8 cellular contexts compared by ENCODE assay signal in genomic region chr2:27442282-27442980, GRCh38. TPM values are rescaled to one million over a fixed set of nuclear protein-coding genes. Genes with fewer than 3 reads are reported as not detected.
A peak's percentile ranks its signal among the peaks of the same experiment; 100 is the strongest.
DNase-seq lines count a peak whose midpoint lies in the region; ATAC-seq and TF ChIP-seq lines count a peak whose summit lies in the region.

A gene with protein sequence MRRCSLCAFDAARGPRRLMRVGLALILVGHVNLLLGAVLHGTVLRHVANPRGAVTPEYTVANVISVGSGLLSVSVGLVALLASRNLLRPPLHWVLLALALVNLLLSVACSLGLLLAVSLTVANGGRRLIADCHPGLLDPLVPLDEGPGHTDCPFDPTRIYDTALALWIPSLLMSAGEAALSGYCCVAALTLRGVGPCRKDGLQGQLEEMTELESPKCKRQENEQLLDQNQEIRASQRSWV (plus strand): TSS chr2:27442381. CDS start chr2:27442413, 32 bp downstream.

- no peak within 1 kb of the TSS for H2AFZ ChIP-seq in SU-DHL-6 (ENCODE audit: low read depth, low read length, severe bottlenecking)

- TF ChIP-seq CTCF in SU-DHL-6 (IDR thresholded peaks at IDR 0.05; ENCODE audit: insufficient read depth, low read length, poor library complexity, severe bottlenecking) (peak; percentile 19), coronary artery (IDR thresholded peaks at IDR 0.05) (no peak), mucosa of descending colon (IDR thresholded peaks at IDR 0.05) (peak; percentile 35), thoracic aorta (IDR thresholded peaks at IDR 0.05) (no peak)

- H3K27ac ChIP-seq in SU-DHL-6 (ENCODE audit: low read depth, low read length) (no peak within 1 kb of the TSS), coronary artery (peak within 1 kb of the TSS in 1 of 2 donors; percentile 37), thoracic aorta (peak within 1 kb of the TSS; percentile 3 to 65)

- H3K9ac ChIP-seq in SU-DHL-6 (ENCODE audit: low read length), result no peak within 1 kb of the TSS

- ATAC-seq in GM19025 (IDR thresholded peaks at IDR 0.05; ENCODE audit: low read depth, unreplicated experiment), result peak; percentile 53
- ATAC-seq in mucosa of descending colon, result peak; percentile 88
- ATAC-seq in thoracic aorta (ENCODE audit: insufficient number of reproducible peaks, low FRiP score, low read depth), result no peak
- ATAC-seq in GM18519 (IDR thresholded peaks at IDR 0.05; ENCODE audit: low FRiP score, unreplicated experiment), result no peak
- no peak for ATAC-seq in HG02623 (IDR thresholded peaks at IDR 0.05; ENCODE audit: unreplicated experiment)

- H3F3A ChIP-seq in SU-DHL-6 (ENCODE audit: insufficient read depth), result no peaks in the 10 kb centered on the region

- no peak for DNase-seq in coronary artery (ENCODE audit: low spot score)
- DNase-seq in mucosa of descending colon, result peak; percentile 85 to 90 (median 87)
- DNase-seq in thoracic aorta (ENCODE audit: low spot score), result no peak
- no peak for DNase-seq in SHP77 treated with DMSO at 0.1 percent for 48 hours (lab: John Stamatoyannopoulos, UW)

- peak within 1 kb of the TSS; percentile 21 for H3K4me2 ChIP-seq in SU-DHL-6 (ENCODE audit: low read depth, low read length, poor library complexity, severe bottlenecking)

- intact Hi-C loops in mucosa of descending colon (cut with DNase I, micrococcal nuclease), result no loop called here

- H3K36me3 ChIP-seq in SU-DHL-6 (ENCODE audit: low read length) (peaks cover 3% of the 10 kb centered on the region; the same call in 1 of the 2 replicates), mucosa of descending colon (ENCODE audit: low read depth) (no peaks in the 10 kb centered on the region), thoracic aorta (peaks cover 42% of the 10 kb centered on the region)

- H3K4me3 ChIP-seq in SU-DHL-6 (ENCODE audit: insufficient read depth, low read length, poor library complexity, severe bottlenecking) (no peak within 1 kb of the TSS), coronary artery (peak within 1 kb of the TSS; percentile 20), mucosa of descending colon (peak within 1 kb of the TSS; percentile 11), thoracic aorta (peak within 1 kb of the TSS; percentile 37)

- no peaks in the 10 kb centered on the region for H4K20me1 ChIP-seq in SU-DHL-6 (ENCODE audit: low read depth, low read length)

- H3K79me2 ChIP-seq in SU-DHL-6 (ENCODE audit: insufficient read depth, low read length), result no peaks in the 10 kb centered on the region

- H3K27me3 ChIP-seq in SU-DHL-6 (ENCODE audit: low read length) (no peaks in the 10 kb centered on the region), thoracic aorta (replicated peaks; ENCODE audit: insufficient read depth) (no peaks in the 10 kb centered on the region)

- no peaks in the 10 kb centered on the region for H3K9me3 ChIP-seq in SU-DHL-6 (ENCODE audit: insufficient read depth, low read length)
- H3K9me3 ChIP-seq in mucosa of descending colon, result no peaks in the 10 kb centered on the region
- no peaks in the 10 kb centered on the region for H3K9me3 ChIP-seq in thoracic aorta

- no peaks in the 10 kb centered on the region for H3K9me2 ChIP-seq in SU-DHL-6 (replicated peaks; ENCODE audit: insufficient read depth, low read length)

- H3K4me1 ChIP-seq in mucosa of descending colon (ENCODE audit: low read depth), result peaks cover 27% of the 10 kb centered on the region
- peaks cover 0 to 13% of the 10 kb centered on the region in 2 donors for H3K4me1 ChIP-seq in thoracic aorta (ENCODE audit: control insufficient read depth in 1 of 2, low read depth in 2 of 2)

RNA-seq across cellular contexts. Expression of the gene that starts here (rescaled TPM):
- total RNA-seq in mucosa of descending colon, result 10 to 100 TPM; 43.9 to 93.4 (median 85.1) TPM
- total RNA-seq in thoracic aorta, result under 1 TPM in 1 of 2 donors, not detected in 1; 0.68 TPM

Comparison
In these comparisons a context has a peak if more than half of its experiments do, and no peak if none do; other contexts are left out.
1. RNA of the gene that starts here (total RNA-seq): 43.9 to 93.4 TPM in mucosa of descending colon; 0.68 TPM in thoracic aorta; every median in the first group is over 10 times any median in the second.
2. ATAC-seq: peak in GM19025 (single experiment) and mucosa of descending colon (single experiment); none in thoracic aorta (single experiment), GM18519 (single experiment) and HG02623 (single experiment).
3. CTCF ChIP-seq: peak in SU-DHL-6 (single experiment) and mucosa of descending colon (single experiment); none in coronary artery (single experiment) and thoracic aorta (single experiment).
4. DNase-seq: peak in mucosa of descending colon (3 of 3); none in coronary artery (single experiment), thoracic aorta (single experiment) and SHP77 treated with DMSO at 0.1 percent for 48 hours (single experiment).